ENCODE assay signal across 26 cellular contexts in the genomic region with DNA sequence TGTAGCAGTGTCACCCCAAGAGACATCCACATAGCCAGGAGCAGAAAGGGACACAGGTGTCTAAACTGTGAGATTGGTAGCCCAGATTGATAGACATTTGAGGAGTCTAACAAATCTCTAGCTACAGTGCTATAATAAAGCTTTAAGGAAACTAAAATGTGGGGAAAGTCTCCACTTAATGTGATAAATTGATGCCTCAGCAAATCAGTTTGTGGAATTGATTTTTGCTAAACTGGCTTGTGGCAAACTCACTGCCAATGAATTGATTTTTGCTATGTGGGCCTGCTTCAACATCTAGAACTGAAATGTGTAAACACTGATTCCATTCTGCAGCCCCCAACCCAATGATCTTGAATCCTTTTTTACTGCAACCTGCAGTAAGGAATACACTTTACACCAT. TPM values are rescaled to one million over a fixed set of nuclear protein-coding genes. Genes with fewer than 3 reads are reported as not detected.
A peak's percentile ranks its signal among the peaks of the same experiment; 100 is the strongest.
DNase-seq lines count a peak whose midpoint lies in the region; ATAC-seq, FAIRE-seq and TF ChIP-seq lines count a peak whose summit lies in the region.
"Had no signal": no experiment of that assay in that cellular context is flagged by ENCODE, and none has a peak within 500 bp of the region (broad histone marks: within the 10 kb centered on the region; RNA-seq: fewer than 3 reads in every experiment).

No MANE protein-coding gene starts in this region.

- peak overlapping the region; percentile 38 for H3K27ac Mint-ChIP-seq in stimulated activated memory B cell treated with anti-CD40 and anti-IgM and Interleukin-4, amounts not matched to agents 10 μg/mL and 1 μg/mL and 100 μg/mL, for 72 hours
- H3K27ac Mint-ChIP-seq in HFFc6: no peak overlapping the region
- H3K27ac Mint-ChIP-seq: CD14-positive monocyte; CD8-positive, alpha-beta memory T cell had no signal

- H3K9me3 Mint-ChIP-seq in stimulated activated memory B cell treated with anti-CD40 and anti-IgM and Interleukin-4, amounts not matched to agents 10 μg/mL and 1 μg/mL and 100 μg/mL, for 72 hours: peaks cover 2% of the 10 kb centered on the region
- H3K9me3 Mint-ChIP-seq in HFFc6: no peaks in the 10 kb centered on the region
- H3K9me3 Mint-ChIP-seq: CD4-positive, alpha-beta memory T cell; CD4-positive, CD25-positive, alpha-beta regulatory T cell; CD8-positive, alpha-beta memory T cell had no signal

- no peak overlapping the region for H3K4me3 Mint-ChIP-seq in stimulated activated memory B cell treated with anti-CD40 and anti-IgM and Interleukin-4, amounts not matched to agents 10 μg/mL and 1 μg/mL and 100 μg/mL, for 72 hours
- H3K4me3 Mint-ChIP-seq in HFFc6: no peak overlapping the region
- H3K4me3 Mint-ChIP-seq: CD14-positive monocyte; CD4-positive, alpha-beta memory T cell; CD4-positive, CD25-positive, alpha-beta regulatory T cell; CD8-positive, alpha-beta memory T cell had no signal

- no peaks in the 10 kb centered on the region for H3K36me3 Mint-ChIP-seq in stimulated activated memory B cell treated with anti-CD40 and anti-IgM and Interleukin-4, amounts not matched to agents 10 μg/mL and 1 μg/mL and 100 μg/mL, for 72 hours
- H3K36me3 Mint-ChIP-seq in HFFc6 (ENCODE audit: low read depth): no peaks in the 10 kb centered on the region
- H3K36me3 Mint-ChIP-seq: CD4-positive, CD25-positive, alpha-beta regulatory T cell; CD8-positive, alpha-beta memory T cell had no signal

- POLR2A ChIA-PET in HepG2 (lab: Yijun Ruan, JAX) (no interaction called here), K562 (lab: Yijun Ruan, JAX) (no interaction called here)

- ATAC-seq in HepG2 (no peak), right lobe of liver (no peak), K562 (no peak)
- ATAC-seq in stimulated activated memory B cell treated with anti-CD40 and anti-IgM and Interleukin-4, amounts not matched to agents 10 μg/mL and 1 μg/mL and 100 μg/mL, for 72 hours: no peak
- ATAC-seq: GM12878 had no signal

- no peak for TF ChIP-seq CTCF in HepG2 (CRISPR knock-in tag; IDR thresholded peaks at IDR 0.05)
- no peak for TF ChIP-seq CTCF in right lobe of liver (IDR thresholded peaks at IDR 0.05)
- TF ChIP-seq CTCF in K562 (IDR thresholded peaks at IDR 0.05 in 2 of 3, conservative IDR thresholded peaks at IDR 0.05 in 1 of 3; ENCODE audit: insufficient read depth in 2 of 3, low read depth in 1 of 3, low read length in 3 of 3): no peak
- TF ChIP-seq CTCF in HFFc6 (IDR thresholded peaks at IDR 0.05): no peak

- H3K9ac ChIP-seq in HepG2 (ENCODE audit: insufficient read depth, low read depth, low read length) (no peak overlapping the region), K562 (ENCODE audit: insufficient read depth in 1 of 2, low read depth in 2 of 2, low read length in 2 of 2) (no peak overlapping the region)
- H3K9ac ChIP-seq: BLaER1 had no signal

- H3K79me2 ChIP-seq in HepG2 (ENCODE audit: insufficient read depth, low read length) (no peaks in the 10 kb centered on the region), K562 (ENCODE audit: control insufficient read depth, insufficient read depth, low read length) (no peaks in the 10 kb centered on the region)

- TF ChIP-seq EP300 in HepG2 (IDR thresholded peaks at IDR 0.05; ENCODE audit: low read depth in 2 of 2, low read length in 2 of 2) (no peak), HepG2 (CRISPR knock-in tag; IDR thresholded peaks at IDR 0.05; ENCODE audit: borderline replicate concordance) (no peak), K562 (IDR thresholded peaks at IDR 0.05; ENCODE audit: low read length) (no peak)

- no TSS peak for BruUV-seq in HepG2 (replicated peaks; lab: Mats Ljungman, UMichigan)
- BruUV-seq in K562 (replicated peaks; lab: Mats Ljungman, UMichigan): no TSS peak

- H3K36me3 ChIP-seq in HepG2 (replicated peaks in 1 of 2; ENCODE audit: control insufficient read depth in 1 of 2, insufficient read depth in 2 of 2, low read length in 2 of 2): no peaks in the 10 kb centered on the region
- H3K36me3 ChIP-seq in right lobe of liver: no peaks in the 10 kb centered on the region
- no peaks in the 10 kb centered on the region for H3K36me3 ChIP-seq in K562 (ENCODE audit: control insufficient read depth, insufficient read depth, low read length)
- H3K36me3 ChIP-seq: BE2C, BLaER1 had no signal

- in situ Hi-C loops in HepG2 (cut with HindIII; ENCODE audit: extremely low pct_ligation_motif_present, low pct_unique_long_range_greater_than_20kb) (no loop called here), K562 (cut with MboI) (no loop called here)

- FAIRE-seq in HepG2 (lab: Jason Lieb, UNC) (no peak), K562 (lab: Jason Lieb, UNC) (no peak)
- FAIRE-seq: GM12878, GM12892, GM18507 had no signal

- TF ChIP-seq RAD21 in HepG2 (CRISPR knock-in tag; IDR thresholded peaks at IDR 0.05) (no peak), K562 (CRISPR knock-in tag; conservative IDR thresholded peaks at IDR 0.05 in 1 of 2, IDR thresholded peaks at IDR 0.05 in 1 of 2) (no peak)

- TF ChIP-seq POLR2A in HepG2 (IDR thresholded peaks at IDR 0.05; ENCODE audit: insufficient read depth in 1 of 2, low read depth in 2 of 2, low read length in 2 of 2): no peak
- TF ChIP-seq POLR2A in right lobe of liver (IDR thresholded peaks at IDR 0.05): no peak
- no peak for TF ChIP-seq POLR2A in K562 (conservative IDR thresholded peaks at IDR 0.05)

- no peak for DNase-seq in HepG2 (ENCODE audit: low spot score)
- no peak for DNase-seq in right lobe of liver
- no peak for DNase-seq in K562 (ENCODE audit: extremely low read depth in 1 of 4, low spot score in 3 of 4)
- no peak for DNase-seq in HFFc6
- DNase-seq in HPDE6-E6E7 (ENCODE audit: extremely low spot score): no peak
- DNase-seq: ACHN; BE2C; C1 segment of cervical spinal cord; CD4-positive, alpha-beta memory T cell; CD4-positive, CD25-positive, alpha-beta regulatory T cell; CD8-positive, alpha-beta memory T cell; COR-L47; DMS 273 treated with DMSO at 0.1 percent for 48 hours; DMS153; DMS53; DMS79; DND-41; EL; GDM1 had no signal

- H4K20me1 ChIP-seq in HepG2 (ENCODE audit: insufficient read depth, low read length): no peaks in the 10 kb centered on the region
- no peaks in the 10 kb centered on the region for H4K20me1 ChIP-seq in K562 (replicated peaks; ENCODE audit: control insufficient read depth, insufficient read depth, low read length)
- H4K20me1 ChIP-seq: BLaER1 had no signal

- H3K27ac ChIP-seq in HepG2 (ENCODE audit: extremely low read length, insufficient read depth, low read length) (no peak overlapping the region), right lobe of liver (no peak overlapping the region), K562 (ENCODE audit: extremely low read depth, low read depth, low read length) (no peak overlapping the region)
- H3K27ac ChIP-seq: 22Rv1, BLaER1 had no signal

- intact Hi-C loops in HepG2 (cut with micrococcal nuclease; ENCODE audit: unreplicated experiment) (no loop called here), right lobe of liver (cut with DNase I) (no loop called here), K562 (cut with micrococcal nuclease) (no loop called here)

- no peaks in the 10 kb centered on the region for H3K27me3 Mint-ChIP-seq in stimulated activated memory B cell treated with anti-CD40 and anti-IgM and Interleukin-4, amounts not matched to agents 10 μg/mL and 1 μg/mL and 100 μg/mL, for 72 hours
- peaks cover 3% of the 10 kb centered on the region; the same call in 1 of the 2 replicates for H3K27me3 Mint-ChIP-seq in HFFc6 (ENCODE audit: insufficient read depth)
- H3K27me3 Mint-ChIP-seq: CD4-positive, alpha-beta memory T cell had no signal

- H3K4me1 Mint-ChIP-seq in stimulated activated memory B cell treated with anti-CD40 and anti-IgM and Interleukin-4, amounts not matched to agents 10 μg/mL and 1 μg/mL and 100 μg/mL, for 72 hours: peaks cover 7% of the 10 kb centered on the region
- H3K4me1 Mint-ChIP-seq in HFFc6 (ENCODE audit: low read depth): no peaks in the 10 kb centered on the region
- H3K4me1 Mint-ChIP-seq: CD14-positive monocyte had no signal

- H2AFZ ChIP-seq in HepG2 (ENCODE audit: low read length) (no peak overlapping the region), K562 (ENCODE audit: low read depth, low read length) (no peak overlapping the region)

- no peaks in the 10 kb centered on the region for H3K4me1 ChIP-seq in HepG2 (ENCODE audit: insufficient read depth, low read length)
- H3K4me1 ChIP-seq in right lobe of liver: no peaks in the 10 kb centered on the region
- no peaks in the 10 kb centered on the region for H3K4me1 ChIP-seq in K562 (replicated peaks in 1 of 2; ENCODE audit: control insufficient read depth in 2 of 2, insufficient read depth in 2 of 2, low read length in 2 of 2)

- H3K4me2 ChIP-seq in HepG2 (ENCODE audit: low read depth, low read length) (no peak overlapping the region), K562 (ENCODE audit: insufficient read depth, low read length) (no peak overlapping the region)
- H3K4me2 ChIP-seq: BLaER1 had no signal

- H3K27me3 ChIP-seq in HepG2 (ENCODE audit: control insufficient read depth in 1 of 2, insufficient read depth in 2 of 2, low read length in 2 of 2) (peaks cover 0 to 3% of the 10 kb centered on the region in 2 experiments; a peak in 3 of 5 replicates), right lobe of liver (no peaks in the 10 kb centered on the region), K562 (ENCODE audit: control insufficient read depth in 2 of 2, insufficient read depth in 2 of 2, low read length in 2 of 2) (peaks cover 0 to 4% of the 10 kb centered on the region in 2 experiments; a peak in 2 of 5 replicates)
- H3K27me3 ChIP-seq: BE2C, BLaER1 had no signal

- H3K9me3 ChIP-seq in HepG2 (ENCODE audit: low read length) (no peaks in the 10 kb centered on the region), right lobe of liver (no peaks in the 10 kb centered on the region), K562 (replicated peaks; ENCODE audit: control insufficient read depth, insufficient read depth, low read depth, low read length) (no peaks in the 10 kb centered on the region; the same call in 1 of the 2 replicates)
- H3K9me3 ChIP-seq: BE2C, BLaER1 had no signal

- no peak overlapping the region for H3K4me3 ChIP-seq in HepG2 (replicated peaks in 1 of 3; ENCODE audit: insufficient read depth in 1 of 3, low read depth in 2 of 3, low read length in 3 of 3)
- no peak overlapping the region for H3K4me3 ChIP-seq in right lobe of liver
- H3K4me3 ChIP-seq in K562: no peak overlapping the region
- H3K4me3 ChIP-seq: BLaER1, GM12878 had no signal

- CTCF ChIA-PET in HepG2 (lab: Yijun Ruan, JAX; ENCODE audit: low intra/inter-chr PET ratio, low total read pairs) (no interaction called here), K562 (lab: Yijun Ruan, JAX; ENCODE audit: low intra/inter-chr PET ratio) (no interaction called here)

- H3K9me1 ChIP-seq in K562 (ENCODE audit: control insufficient read depth, insufficient read depth, low read length): no peaks in the 10 kb centered on the region

RNA-seq across cellular contexts. Expression of a gene that starts 16.8 kb away (rescaled TPM):
- total RNA-seq in HepG2 (2016; rRNA removed; fragmentation: Illumina TruSeq; extraction: Trizol): 30.3 and 44.1 TPM in 2 replicates
- total RNA-seq in HepG2 (2016; cell fraction: cytosol; rRNA removed; fragmentation: Illumina TruSeq; extraction: Trizol; ENCODE audit: low read depth): 7.6 and 9.2 TPM in 2 replicates
- total RNA-seq in HepG2 (2016; cell fraction: insoluble cytoplasmic fraction; rRNA removed; fragmentation: Illumina TruSeq; extraction: Trizol): 27.7 and 42.7 TPM in 2 replicates
- 9.3 and 10.6 TPM in 2 replicates for total RNA-seq in HepG2 (2016; cell fraction: membrane; rRNA removed; fragmentation: Illumina TruSeq; extraction: Trizol)
- total RNA-seq in HepG2 (2016; cell fraction: nucleus; rRNA removed; fragmentation: Illumina TruSeq; extraction: Trizol): 31.4 and 33.7 TPM in 2 replicates
- 11.9 and 16.4 TPM in 2 replicates for polyA plus RNA-seq in HepG2 (2011; rRNA removed)
- 6.5 and 8.4 TPM in 2 replicates for polyA plus RNA-seq in HepG2 (2011; cell fraction: cytosol; rRNA removed)
- polyA plus RNA-seq in HepG2 (2011; cell fraction: nucleus; rRNA removed): 11.8 and 12.7 TPM in 2 replicates
- 8.4 and 11.6 TPM in 2 replicates for polyA plus RNA-seq in HepG2 (2012)
- polyA plus RNA-seq in HepG2 (2016; cell fraction: cytosol; fragmentation: Illumina TruSeq; extraction: Trizol; ENCODE audit: low read depth): 0.38 and 0.71 TPM in 2 replicates
- polyA plus RNA-seq in HepG2 (2016; cell fraction: insoluble cytoplasmic fraction; fragmentation: Illumina TruSeq; extraction: Trizol; ENCODE audit: low read depth): 21.9 and 24.5 TPM in 2 replicates
- 2.2 and 2.8 TPM in 2 replicates for polyA plus RNA-seq in HepG2 (2016; cell fraction: membrane; fragmentation: Illumina TruSeq; extraction: Trizol; ENCODE audit: low read depth)
- 30.6 and 31.1 TPM in 2 replicates for polyA plus RNA-seq in HepG2 (2016; cell fraction: nucleus; fragmentation: Illumina TruSeq; extraction: Trizol; ENCODE audit: insufficient read depth, low read depth)
- 11.5 and 25.2 TPM in 2 replicates for polyA minus RNA-seq in HepG2 (2011; rRNA and poly(A)+ RNA removed; ENCODE audit: low replicate concordance)
- polyA minus RNA-seq in HepG2 (2011; cell fraction: cytosol; rRNA and poly(A)+ RNA removed): 25.8 and 27.7 TPM in 2 replicates
- 50.3 and 53.1 TPM in 2 replicates for polyA minus RNA-seq in HepG2 (2011; cell fraction: nucleus; rRNA and poly(A)+ RNA removed)
- total RNA-seq in right lobe of liver: 10 to 100 TPM in 1 of 6 experiments, 1 to 10 TPM in 5; 6.3 to 10.3 (median 8.3) TPM
- 6.2 and 19.0 TPM in 2 replicates for total RNA-seq in K562 (2011; cell fraction: chromatin; rRNA removed; ENCODE audit: low replicate concordance)
- 4.0 and 5.5 TPM in 2 replicates for total RNA-seq in K562 (2011; cell fraction: nucleolus; rRNA removed)
- total RNA-seq in K562 (2011; cell fraction: nucleoplasm; rRNA removed): 8.2 and 9.7 TPM in 2 replicates
- 7.0 and 8.4 TPM in 2 replicates for total RNA-seq in K562 (2014; rRNA removed)
- total RNA-seq in K562 (2014; rRNA removed; fragmentation: Illumina TruSeq; extraction: Trizol): 13.7 and 14.7 TPM in 2 replicates
- 13.5 and 13.9 TPM in 2 replicates for total RNA-seq in K562 (2015; rRNA removed; fragmentation: Illumina TruSeq; extraction: Trizol)
- total RNA-seq in K562 (2021): 9.9 and 10.7 TPM in 2 replicates
- polyA plus RNA-seq in K562 (2011; rRNA removed): 9.7 and 11.1 TPM in 2 replicates
- 2.5 and 5.2 TPM in 2 replicates for polyA plus RNA-seq in K562 (2011; cell fraction: cytosol; rRNA removed)
- 8.4 and 11.7 TPM in 2 replicates for polyA plus RNA-seq in K562 (2011; cell fraction: nucleus; rRNA removed)
- 5.0 TPM in 2 replicates for polyA plus RNA-seq in K562 (2012)
- 6.7 and 7.5 TPM in 2 replicates for polyA plus RNA-seq in K562 (2014; fragmentation: Illumina TruSeq; extraction: Trizol)
- polyA plus RNA-seq in K562 (2014; fragmentation: Nextera tagmentation; extraction: Ambion mirVana): 1 to 10 TPM; 3.9 to 6.9 TPM
- 4.7 and 4.9 TPM in 2 replicates for polyA plus RNA-seq in K562 (2014; rRNA removed)
- 31.1 and 33.0 TPM in 2 replicates for polyA minus RNA-seq in K562 (2011; rRNA and poly(A)+ RNA removed)
- polyA minus RNA-seq in K562 (2011; cell fraction: cytosol; rRNA and poly(A)+ RNA removed): 9.0 and 11.6 TPM in 2 replicates
- 8.8 and 15.7 TPM in 2 replicates for polyA minus RNA-seq in K562 (2011; cell fraction: nucleus; rRNA and poly(A)+ RNA removed)
- 1 to 10 TPM; 3.4 to 4.7 (median 3.7) TPM for total RNA-seq in HFFc6 (2021; fragmentation: NEBNext Ultra II Directional; extraction: Animal tissue kit (Norgen Biotek cat#: 25700))
